In the genomic region with DNA sequence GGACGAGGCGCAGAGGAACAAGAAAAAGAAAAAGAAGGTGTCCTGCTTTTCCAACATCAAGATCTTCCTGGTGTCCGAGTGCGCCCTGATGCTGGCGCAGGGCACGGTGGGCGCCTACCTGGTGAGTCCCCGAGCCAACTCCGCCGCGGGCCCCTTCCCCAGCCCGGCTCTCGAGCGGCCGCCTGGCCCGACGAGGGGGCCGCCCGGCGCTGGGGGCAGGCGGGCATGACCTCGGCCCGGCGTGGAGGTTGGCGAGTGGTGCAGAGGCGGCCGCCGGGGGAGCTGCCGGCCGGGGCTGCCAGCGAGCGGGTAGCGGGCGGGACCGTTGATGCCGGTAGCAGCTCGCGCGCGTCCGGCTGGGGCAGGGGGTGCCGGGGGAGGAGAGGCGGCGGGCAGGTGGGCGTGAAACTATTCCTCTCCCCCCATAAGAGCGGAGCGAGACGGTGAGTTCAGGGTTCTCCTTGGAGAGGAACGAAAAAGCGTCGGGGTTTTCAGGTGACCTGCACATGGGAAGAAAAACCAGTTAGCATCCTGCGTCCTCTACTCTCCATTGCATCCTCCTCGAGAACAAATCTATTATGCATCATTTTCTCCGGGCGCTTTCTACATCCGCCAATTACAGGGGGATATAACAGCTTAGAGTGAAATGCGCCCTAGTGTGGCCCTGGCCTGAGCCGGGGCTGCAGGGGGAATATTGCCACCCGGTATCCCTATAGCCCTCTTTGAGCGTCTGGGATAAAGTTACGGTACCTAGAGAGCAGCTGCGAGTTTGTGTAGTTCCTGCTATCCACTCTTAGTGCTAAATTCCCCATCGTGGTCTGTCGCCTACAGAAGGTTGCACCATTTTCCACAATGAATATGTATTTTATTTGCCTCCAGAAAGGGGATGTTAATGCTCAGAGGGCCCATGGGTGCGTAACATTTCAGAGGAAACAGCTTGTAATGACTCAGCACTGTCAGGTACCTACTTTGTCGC, we compare ENCODE assay signal across 1 cellular context.
A peak's percentile ranks its signal among the peaks of the same experiment; 100 is the strongest.
TF ChIP-seq lines count a peak whose summit lies in the region.

No MANE protein-coding gene starts in this region.

TF ChIP-seq in HEK293, 187 proteins besides CTCF, POLR2A, EP300 and RAD21 (continued from another document):
- TF ChIP-seq, protein P1, sequence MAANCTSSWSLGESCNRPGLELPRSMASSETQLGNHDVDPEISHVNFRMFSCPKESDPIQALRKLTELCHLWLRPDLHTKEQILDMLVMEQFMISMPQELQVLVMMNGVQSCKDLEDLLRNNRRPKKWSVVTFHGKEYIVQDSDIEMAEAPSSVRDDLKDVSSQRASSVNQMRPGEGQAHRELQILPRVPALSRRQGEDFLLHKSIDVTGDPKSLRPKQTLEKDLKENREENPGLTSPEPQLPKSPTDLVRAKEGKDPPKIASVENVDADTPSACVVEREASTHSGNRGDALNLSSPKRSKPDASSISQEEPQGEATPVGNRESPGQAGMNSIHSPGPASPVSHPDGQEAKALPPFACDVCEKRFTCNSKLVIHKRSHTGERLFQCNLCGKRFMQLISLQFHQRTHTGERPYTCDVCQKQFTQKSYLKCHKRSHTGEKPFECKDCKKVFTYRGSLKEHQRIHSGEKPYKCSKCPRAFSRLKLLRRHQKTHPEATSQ (tag by site-specific recombination; IDR thresholded peaks at IDR 0.05): no peak
- TF ChIP-seq GLIS2 (tag by site-specific recombination; IDR thresholded peaks at IDR 0.05): 0 out of 2 replicates have a peak, but pooled peaks have one; percentile 16
- TF ChIP-seq ZNF214 (tag by site-specific recombination; IDR thresholded peaks at IDR 0.05; ENCODE audit: borderline replicate concordance): no peak
- TF ChIP-seq, protein P2, sequence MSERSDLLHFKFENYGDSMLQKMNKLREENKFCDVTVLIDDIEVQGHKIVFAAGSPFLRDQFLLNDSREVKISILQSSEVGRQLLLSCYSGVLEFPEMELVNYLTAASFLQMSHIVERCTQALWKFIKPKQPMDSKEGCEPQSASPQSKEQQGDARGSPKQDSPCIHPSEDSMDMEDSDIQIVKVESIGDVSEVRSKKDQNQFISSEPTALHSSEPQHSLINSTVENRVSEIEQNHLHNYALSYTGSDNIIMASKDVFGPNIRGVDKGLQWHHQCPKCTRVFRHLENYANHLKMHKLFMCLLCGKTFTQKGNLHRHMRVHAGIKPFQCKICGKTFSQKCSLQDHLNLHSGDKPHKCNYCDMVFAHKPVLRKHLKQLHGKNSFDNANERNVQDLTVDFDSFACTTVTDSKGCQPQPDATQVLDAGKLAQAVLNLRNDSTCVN (tag by site-specific recombination; optimal IDR thresholded peaks at IDR 0.05): peak; percentile 45
- TF ChIP-seq ZNF133 (tag by site-specific recombination; IDR thresholded peaks at IDR 0.05): no peak
